In the genomic region with DNA sequence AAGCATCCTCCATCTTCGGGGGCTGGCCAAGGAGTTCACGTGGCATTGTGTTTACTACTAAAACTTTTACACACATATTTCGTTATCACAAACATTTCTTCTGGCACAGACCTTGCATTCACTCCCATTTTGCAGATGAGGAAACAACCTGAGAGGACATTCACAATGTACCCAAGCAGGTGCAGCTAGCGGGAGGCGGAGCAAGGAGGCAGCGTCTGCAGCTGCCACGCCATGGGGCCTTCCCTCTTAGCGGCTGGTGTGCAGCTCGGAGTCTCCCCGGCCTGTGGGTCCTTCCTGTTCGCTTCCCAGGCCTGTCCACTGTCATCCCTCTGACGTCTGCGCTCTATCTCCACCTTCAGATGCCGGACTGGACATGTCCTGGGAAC, we compare ENCODE assay signal across 24 cellular contexts.
"Had no signal": no experiment of that assay in that cellular context is flagged by ENCODE, and none has a peak within 500 bp of the region (broad histone marks: within the 10 kb centered on the region; RNA-seq: fewer than 3 reads in every experiment).

No MANE protein-coding gene starts in this region.

- H3K27ac Mint-ChIP-seq: immature natural killer cell; naive thymus-derived CD8-positive, alpha-beta T cell; nephron; progenitor cell of endocrine pancreas; stimulated activated naive B cell treated with anti-CD40 and anti-IgM and Interleukin-4, amounts not matched to agents 10 μg/mL and 1 μg/mL and 100 μg/mL, for 72 hours had no signal

- H3K36me3 Mint-ChIP-seq: immature natural killer cell; naive thymus-derived CD8-positive, alpha-beta T cell; stimulated activated naive B cell treated with anti-CD40 and anti-IgM and Interleukin-4, amounts not matched to agents 10 μg/mL and 1 μg/mL and 100 μg/mL, for 72 hours had no signal

- H3K4me3 Mint-ChIP-seq: immature natural killer cell; naive thymus-derived CD8-positive, alpha-beta T cell; nephron; neural crest cell; stimulated activated naive B cell treated with anti-CD40 and anti-IgM and Interleukin-4, amounts not matched to agents 10 μg/mL and 1 μg/mL and 100 μg/mL, for 72 hours had no signal

- H3K27me3 Mint-ChIP-seq: progenitor cell of endocrine pancreas had no signal

- ATAC-seq: heart right ventricle; left ventricle myocardium superior; lower lobe of right lung; naive thymus-derived CD8-positive, alpha-beta T cell; sciatic nerve; stimulated activated naive B cell treated with anti-CD40 and anti-IgM and Interleukin-4, amounts not matched to agents 10 μg/mL and 1 μg/mL and 100 μg/mL, for 72 hours had no signal

- H3K4me1 Mint-ChIP-seq: immature natural killer cell; naive thymus-derived CD8-positive, alpha-beta T cell; nephron; neural crest cell; stimulated activated naive B cell treated with anti-CD40 and anti-IgM and Interleukin-4, amounts not matched to agents 10 μg/mL and 1 μg/mL and 100 μg/mL, for 72 hours had no signal

- H3K9me3 Mint-ChIP-seq: immature natural killer cell; naive thymus-derived CD8-positive, alpha-beta T cell; stimulated activated naive B cell treated with anti-CD40 and anti-IgM and Interleukin-4, amounts not matched to agents 10 μg/mL and 1 μg/mL and 100 μg/mL, for 72 hours had no signal

- DNase-seq: heart right ventricle; immature natural killer cell; left ventricle myocardium superior; lower lobe of right lung; mammary epithelial cell; mesenchymal stem cell; naive thymus-derived CD8-positive, alpha-beta T cell; occipital lobe; ovary; stimulated activated CD4-positive, alpha-beta T cell treated with anti-CD3 and anti-CD28 coated beads, Interleukin-12 subunit alpha, Interleukin-12 subunit beta, amount 100 ng/mL, for 4 hours; stimulated activated CD4-positive, alpha-beta T cell treated with anti-CD3 and anti-CD28 coated beads, Interleukin-15, amount 100 ng/mL, for 24 hours; stimulated activated CD4-positive, alpha-beta T cell treated with anti-CD3 and anti-CD28 coated beads, Interleukin-2, amount 100 ng/mL, for 24 hours; stimulated activated CD4-positive, alpha-beta T cell treated with anti-CD3 and anti-CD28 coated beads, Interleukin-4, amount 100 ng/mL, for 1 hour; stimulated activated naive B cell treated with anti-CD40 and anti-IgM and Interleukin-4, amounts not matched to agents 10 μg/mL and 1 μg/mL and 100 μg/mL, for 72 hours; stimulated activated naive CD8-positive, alpha-beta T cell treated with anti-CD3 and anti-CD28 coated beads, Interleukin-15, Interleukin-2, amounts not matched to agents 100 U/mL and 50 U/mL, for 24 hours; stomach; testis; thyroid gland; transverse colon; uterus had no signal
